ENCODE assay signal across 17 cellular contexts in genomic region chr10:88170628-88171027, GRCh38.
"Had no signal": no experiment of that assay in that cellular context is flagged by ENCODE, and none has a peak within 500 bp of the region (broad histone marks: within the 10 kb centered on the region; RNA-seq: fewer than 3 reads in every experiment).

No MANE protein-coding gene starts in this region.

- ATAC-seq: gastrocnemius medialis; left lobe of liver; mucosa of descending colon; natural killer cell; sciatic nerve; stimulated activated naive B cell treated with anti-CD40 and anti-IgM and Interleukin-4, amounts not matched to agents 10 μg/mL and 1 μg/mL and 100 μg/mL, for 72 hours; stimulated activated naive CD8-positive, alpha-beta T cell treated with anti-CD3 and anti-CD28 coated beads, Interleukin-15, amount 100 ng/mL, for 72 hours had no signal

- DNase-seq: effector memory CD4-positive, alpha-beta T cell; gastrocnemius medialis; islet precursor cell; mammary epithelial cell; mucosa of descending colon; natural killer cell; posterior cingulate gyrus; stimulated activated CD4-positive, alpha-beta T cell treated with anti-CD3 and anti-CD28 coated beads, Interleukin-2, amount 100 ng/mL, for 24 hours; stimulated activated CD4-positive, alpha-beta T cell treated with anti-CD3 and anti-CD28 coated beads, Interleukin-4, amount 100 ng/mL, for 4 hours; stimulated activated naive B cell treated with anti-CD40 and anti-IgM and Interleukin-4, amounts not matched to agents 10 μg/mL and 1 μg/mL and 100 μg/mL, for 72 hours; stimulated activated naive CD8-positive, alpha-beta T cell treated with anti-CD3 and anti-CD28 coated beads, Interleukin-15, amount 100 ng/mL, for 72 hours; transverse colon had no signal

- H3K9me3 ChIP-seq: gastrocnemius medialis, mucosa of descending colon, thoracic aorta had no signal

- H3K27me3 ChIP-seq: esophagus muscularis mucosa, gastrocnemius medialis, transverse colon had no signal

- H3K36me3 ChIP-seq: esophagus muscularis mucosa, gastrocnemius medialis, thoracic aorta had no signal

- H3K27me3 Mint-ChIP-seq: stimulated activated naive B cell treated with anti-CD40 and anti-IgM and Interleukin-4, amounts not matched to agents 10 μg/mL and 1 μg/mL and 100 μg/mL, for 72 hours; stimulated activated naive CD8-positive, alpha-beta T cell treated with anti-CD3 and anti-CD28 coated beads, Interleukin-15, amount 100 ng/mL, for 72 hours had no signal

- H3K27ac ChIP-seq: esophagus muscularis mucosa, gastrocnemius medialis, thoracic aorta, transverse colon had no signal

- H3K4me3 Mint-ChIP-seq: natural killer cell; neural crest cell; stimulated activated naive B cell treated with anti-CD40 and anti-IgM and Interleukin-4, amounts not matched to agents 10 μg/mL and 1 μg/mL and 100 μg/mL, for 72 hours; stimulated activated naive CD8-positive, alpha-beta T cell treated with anti-CD3 and anti-CD28 coated beads, Interleukin-15, amount 100 ng/mL, for 72 hours had no signal

- H3K27ac Mint-ChIP-seq: natural killer cell; stimulated activated naive B cell treated with anti-CD40 and anti-IgM and Interleukin-4, amounts not matched to agents 10 μg/mL and 1 μg/mL and 100 μg/mL, for 72 hours; stimulated activated naive CD8-positive, alpha-beta T cell treated with anti-CD3 and anti-CD28 coated beads, Interleukin-15, amount 100 ng/mL, for 72 hours had no signal

- H3K4me3 ChIP-seq: esophagus muscularis mucosa, gastrocnemius medialis, mucosa of descending colon, thoracic aorta, transverse colon had no signal

- H3K4me1 ChIP-seq: gastrocnemius medialis, transverse colon had no signal
